In genomic region chr10:68333905-68334431, GRCh38 we compare ENCODE assay signal across 8 cellular contexts. TPM values are rescaled to one million over a fixed set of nuclear protein-coding genes. Genes with fewer than 3 reads are reported as not detected.
A peak's percentile ranks its signal among the peaks of the same experiment; 100 is the strongest.
DNase-seq lines count a peak whose midpoint lies in the region; ATAC-seq and TF ChIP-seq lines count a peak whose summit lies in the region.

No MANE protein-coding gene starts in this region.

- no peaks in the 10 kb centered on the region for H3K9me3 ChIP-seq in HEK293 (ENCODE audit: control insufficient read depth, insufficient read depth, low read depth, low read length)
- H3K9me3 ChIP-seq in mucosa of stomach (ENCODE audit: control insufficient read depth, low read length), result no peaks in the 10 kb centered on the region

- peak overlapping the region; percentile 96 for H3K9ac ChIP-seq in mucosa of stomach (ENCODE audit: low read length)

- peaks cover 0 to 8% (median 0%) of the 10 kb centered on the region in 5 experiments for H3K9me3 Mint-ChIP-seq in brain

- H3K4me1 Mint-ChIP-seq in brain, result peaks cover 76% of the 10 kb centered on the region

- peaks cover 11% of the 10 kb centered on the region for H3K4me1 ChIP-seq in HEK293 (ENCODE audit: control insufficient read depth, insufficient read depth, low read length)
- peaks cover 23% of the 10 kb centered on the region for H3K4me1 ChIP-seq in mucosa of stomach (ENCODE audit: control insufficient read depth, insufficient read depth, low read length)

- peaks cover 12% of the 10 kb centered on the region for H3K27me3 Mint-ChIP-seq in brain

- POLR2A ChIA-PET in HEK293 (lab: Yijun Ruan, JAX), result interaction anchor here (0.5 to 1.5 kb wide), 5 partner anchors 19 to 561 kb away, joined by 3 to 5 read pairs (median 3); partner anchors contain the start of gene DNA2

- H3K36me3 Mint-ChIP-seq in brain, result peaks cover 55% of the 10 kb centered on the region

- H3K36me3 ChIP-seq in HEK293 (ENCODE audit: control insufficient read depth in 2 of 2, insufficient read depth in 1 of 2, low read length in 2 of 2) (peaks cover 9 to 26% of the 10 kb centered on the region in 2 experiments), mucosa of stomach (ENCODE audit: control insufficient read depth, insufficient read depth, low read length) (no peaks in the 10 kb centered on the region)

- peak overlapping the region; percentile 97 to 100 (median 98) for H3K4me3 Mint-ChIP-seq in brain

- TF ChIP-seq CTCF in 22Rv1 (IDR thresholded peaks at IDR 0.05), result no peak
- no peak for TF ChIP-seq CTCF in HEK293 (tag by site-specific recombination; IDR thresholded peaks at IDR 0.05)
- TF ChIP-seq CTCF in brain (conservative IDR thresholded peaks at IDR 0.05), result no peak

- DNase-seq in OCI-M2 (lab: John Stamatoyannopoulos, UW; ENCODE audit: unreplicated experiment), result no peak
- no peak for DNase-seq in NCI-H1105 (lab: John Stamatoyannopoulos, UW)
- DNase-seq in activated CD4-positive, CD25-positive, alpha-beta regulatory T cell (lab: John Stamatoyannopoulos, UW), result no peak

- peak overlapping the region; percentile 94 to 100 (median 96) for H3K27ac Mint-ChIP-seq in brain

- no peaks in the 10 kb centered on the region for H3K27me3 ChIP-seq in mucosa of stomach (ENCODE audit: control insufficient read depth, insufficient read depth, low read length)

- ATAC-seq in GM21360 (IDR thresholded peaks at IDR 0.05; ENCODE audit: unreplicated experiment), result no peak

- peak overlapping the region; percentile 99 for H3K27ac ChIP-seq in 22Rv1
- no peak overlapping the region for H3K27ac ChIP-seq in HEK293 (ENCODE audit: extremely low read depth, low read depth, low read length)

- H3K4me3 ChIP-seq in HEK293 (ENCODE audit: low read depth, low read length) (peak overlapping the region; percentile 89), mucosa of stomach (ENCODE audit: low read length) (no peak overlapping the region)

- CTCF ChIA-PET in HEK293 (lab: Yijun Ruan, JAX), result interaction anchor here (0.6 to 2.4 kb wide), 2 partner anchors 9 to 14 kb away, joined by 3 to 10 read pairs; no protein-coding TSS in a partner anchor

TF ChIP-seq in HEK293, 187 proteins besides CTCF, POLR2A, EP300 and RAD21:
- peak; percentile 38; the same call in 1 of the 2 replicates for TF ChIP-seq KLF9 (tag by site-specific recombination; IDR thresholded peaks at IDR 0.05; ENCODE audit: low read depth)
- TF ChIP-seq BCL11B (tag by site-specific recombination; IDR thresholded peaks at IDR 0.05; ENCODE audit: low read depth), result 0 out of 2 replicates have a peak, but pooled peaks have one; percentile 11
- TF ChIP-seq ZNF138 (tag by site-specific recombination; IDR thresholded peaks at IDR 0.05; ENCODE audit: borderline replicate concordance), result no peak
- TF ChIP-seq, protein P1, sequence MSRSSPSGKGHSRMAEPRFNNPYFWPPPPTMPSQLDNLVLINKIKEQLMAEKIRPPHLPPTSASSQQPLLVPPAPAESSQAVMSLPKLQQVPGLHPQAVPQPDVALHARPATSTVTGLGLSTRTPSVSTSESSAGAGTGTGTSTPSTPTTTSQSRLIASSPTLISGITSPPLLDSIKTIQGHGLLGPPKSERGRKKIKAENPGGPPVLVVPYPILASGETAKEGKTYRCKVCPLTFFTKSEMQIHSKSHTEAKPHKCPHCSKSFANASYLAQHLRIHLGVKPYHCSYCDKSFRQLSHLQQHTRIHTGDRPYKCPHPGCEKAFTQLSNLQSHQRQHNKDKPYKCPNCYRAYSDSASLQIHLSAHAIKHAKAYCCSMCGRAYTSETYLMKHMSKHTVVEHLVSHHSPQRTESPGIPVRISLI (tag by site-specific recombination; IDR thresholded peaks at IDR 0.05), result peak; percentile 24; the same call in 1 of the 2 replicates
- no peak for TF ChIP-seq ZNF426 (tag by site-specific recombination; IDR thresholded peaks at IDR 0.05)
- no peak for TF ChIP-seq ZNF394 (tag by site-specific recombination; IDR thresholded peaks at IDR 0.05; ENCODE audit: borderline replicate concordance)
- TF ChIP-seq, protein P2, sequence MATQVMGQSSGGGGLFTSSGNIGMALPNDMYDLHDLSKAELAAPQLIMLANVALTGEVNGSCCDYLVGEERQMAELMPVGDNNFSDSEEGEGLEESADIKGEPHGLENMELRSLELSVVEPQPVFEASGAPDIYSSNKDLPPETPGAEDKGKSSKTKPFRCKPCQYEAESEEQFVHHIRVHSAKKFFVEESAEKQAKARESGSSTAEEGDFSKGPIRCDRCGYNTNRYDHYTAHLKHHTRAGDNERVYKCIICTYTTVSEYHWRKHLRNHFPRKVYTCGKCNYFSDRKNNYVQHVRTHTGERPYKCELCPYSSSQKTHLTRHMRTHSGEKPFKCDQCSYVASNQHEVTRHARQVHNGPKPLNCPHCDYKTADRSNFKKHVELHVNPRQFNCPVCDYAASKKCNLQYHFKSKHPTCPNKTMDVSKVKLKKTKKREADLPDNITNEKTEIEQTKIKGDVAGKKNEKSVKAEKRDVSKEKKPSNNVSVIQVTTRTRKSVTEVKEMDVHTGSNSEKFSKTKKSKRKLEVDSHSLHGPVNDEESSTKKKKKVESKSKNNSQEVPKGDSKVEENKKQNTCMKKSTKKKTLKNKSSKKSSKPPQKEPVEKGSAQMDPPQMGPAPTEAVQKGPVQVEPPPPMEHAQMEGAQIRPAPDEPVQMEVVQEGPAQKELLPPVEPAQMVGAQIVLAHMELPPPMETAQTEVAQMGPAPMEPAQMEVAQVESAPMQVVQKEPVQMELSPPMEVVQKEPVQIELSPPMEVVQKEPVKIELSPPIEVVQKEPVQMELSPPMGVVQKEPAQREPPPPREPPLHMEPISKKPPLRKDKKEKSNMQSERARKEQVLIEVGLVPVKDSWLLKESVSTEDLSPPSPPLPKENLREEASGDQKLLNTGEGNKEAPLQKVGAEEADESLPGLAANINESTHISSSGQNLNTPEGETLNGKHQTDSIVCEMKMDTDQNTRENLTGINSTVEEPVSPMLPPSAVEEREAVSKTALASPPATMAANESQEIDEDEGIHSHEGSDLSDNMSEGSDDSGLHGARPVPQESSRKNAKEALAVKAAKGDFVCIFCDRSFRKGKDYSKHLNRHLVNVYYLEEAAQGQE (tag by site-specific recombination; IDR thresholded peaks at IDR 0.05), result no peak
- TF ChIP-seq PRDM6 (tag by site-specific recombination; IDR thresholded peaks at IDR 0.05), result peak; percentile 67

RNA-seq across cellular contexts. Expression of gene PBLD, which starts 1.2 kb away (rescaled TPM):
- polyA plus RNA-seq in brain (ENCODE audit: insufficient read depth, low read depth, low replicate concordance), result 3.0 TPM

RNA-seq across cellular contexts. Expression of gene HNRNPH3, which starts 2.1 kb away (rescaled TPM):
- polyA plus RNA-seq in brain (ENCODE audit: insufficient read depth, low read depth, low replicate concordance), result 233 TPM
